In genomic region chr10:70404036-70404905, GRCh38 we compare ENCODE assay signal across 1 cellular context.
TF ChIP-seq lines count a peak whose summit lies in the region.

EIF4EBP2 (plus strand) TSS chr10:70404145; CDS start chr10:70404402, 257 bp downstream.

TF ChIP-seq in K562, 482 proteins besides CTCF, POLR2A, EP300 and RAD21 (continued from another document and continues in another):
- TF ChIP-seq OTX1 (CRISPR knock-in tag; IDR thresholded peaks at IDR 0.05) (0 out of 2 replicates have a peak, but pooled peaks have one; percentile 19), NR0B1 (IDR thresholded peaks at IDR 0.05; ENCODE audit: partially characterized antibody) (no peak), NRF1 (conservative IDR thresholded peaks at IDR 0.05 in 1 of 2, IDR thresholded peaks at IDR 0.05 in 1 of 2) (peak in 1 of 2 experiments; percentile 32; a peak in 2 of 4 replicates), MITF (IDR thresholded peaks at IDR 0.05) (no peak), CHD1 (IDR thresholded peaks at IDR 0.05; ENCODE audit: low read length) (no peak), ELF4 (CRISPR knock-in tag; IDR thresholded peaks at IDR 0.05) (0 out of 2 replicates have a peak, but pooled peaks have one; percentile 19), POLR3A (IDR thresholded peaks at IDR 0.05; ENCODE audit: borderline replicate concordance, extremely low read depth, insufficient read depth, insufficient read length) (no peak), ZNF143 (CRISPR knock-in tag; IDR thresholded peaks at IDR 0.05) (0 out of 2 replicates have a peak, but pooled peaks have one; percentile 19), E2F1 (CRISPR knock-in tag; IDR thresholded peaks at IDR 0.05) (peak; percentile 62), HNRNPH1 (optimal IDR thresholded peaks at IDR 0.05; ENCODE audit: low read depth, low read length) (no peak), CREB3L1 (IDR thresholded peaks at IDR 0.05; ENCODE audit: borderline replicate concordance, low read depth) (peak; percentile 48; the same call in 1 of the 2 replicates), ZNF23 (CRISPR knock-in tag; IDR thresholded peaks at IDR 0.05) (no peak), JUNB (CRISPR knock-in tag; conservative IDR thresholded peaks at IDR 0.05) (no peak), ZNF212 (CRISPR knock-in tag; IDR thresholded peaks at IDR 0.05) (0 out of 2 replicates have a peak, but pooled peaks have one; percentile 28), RBM25 (IDR thresholded peaks at IDR 0.05; ENCODE audit: low read depth, low read length, severe bottlenecking) (peak; percentile 14), GABPA (tag; conservative IDR thresholded peaks at IDR 0.05; ENCODE audit: low read depth) (peak; percentile 96), KLF13 (tag; IDR thresholded peaks at IDR 0.05; ENCODE audit: borderline replicate concordance, low read depth) (0 out of 2 replicates have a peak, but pooled peaks have one; percentile 55), RBBP5 (IDR thresholded peaks at IDR 0.05; ENCODE audit: borderline replicate concordance, insufficient read depth, low read length, poor library complexity, severe bottlenecking) (peak; percentile 86), ZMIZ1 (IDR thresholded peaks at IDR 0.05; ENCODE audit: low read depth in 2 of 2, low read length in 2 of 2) (peak in 1 of 2 experiments; percentile 44; a peak in 1 of 4 replicates), CBX1 (IDR thresholded peaks at IDR 0.05; ENCODE audit: low read depth) (peak; percentile 88; the same call in 1 of the 2 replicates), MNT (conservative IDR thresholded peaks at IDR 0.05) (peak in 1 of 2 experiments; percentile 64; a peak in 1 of 4 replicates), CSDE1 (IDR thresholded peaks at IDR 0.05) (no peak), HEY1 (CRISPR knock-in tag; IDR thresholded peaks at IDR 0.05; ENCODE audit: borderline replicate concordance) (no peak), SP1 (CRISPR knock-in tag; IDR thresholded peaks at IDR 0.05) (peak; percentile 87), ZBTB11 (CRISPR knock-in tag; IDR thresholded peaks at IDR 0.05) (peak in 2 of 3 experiments; percentile 60 to 81; a peak in 4 of 6 replicates), TEAD1 (CRISPR knock-in tag; IDR thresholded peaks at IDR 0.05) (peak in 1 of 2 experiments; percentile 41; a peak in 1 of 4 replicates), NFYB (IDR thresholded peaks at IDR 0.05; ENCODE audit: extremely low read depth, insufficient read length) (no peak), ETV1 (tag; conservative IDR thresholded peaks at IDR 0.05; ENCODE audit: low read depth) (peak; percentile 97), SIN3B (IDR thresholded peaks at IDR 0.05; ENCODE audit: low read depth) (peak; percentile 70; the same call in 1 of the 2 replicates), NCOA4 (IDR thresholded peaks at IDR 0.05; ENCODE audit: partially characterized antibody) (no peak), ZBTB12 (CRISPR knock-in tag; IDR thresholded peaks at IDR 0.05) (peak; percentile 79), REST (CRISPR knock-in tag; IDR thresholded peaks at IDR 0.05; ENCODE audit: low read depth) (peak; percentile 77), SMARCA5 (IDR thresholded peaks at IDR 0.05) (no peak)
